Comparison of ENCODE assay signal across 1 cellular context in the genomic region with DNA sequence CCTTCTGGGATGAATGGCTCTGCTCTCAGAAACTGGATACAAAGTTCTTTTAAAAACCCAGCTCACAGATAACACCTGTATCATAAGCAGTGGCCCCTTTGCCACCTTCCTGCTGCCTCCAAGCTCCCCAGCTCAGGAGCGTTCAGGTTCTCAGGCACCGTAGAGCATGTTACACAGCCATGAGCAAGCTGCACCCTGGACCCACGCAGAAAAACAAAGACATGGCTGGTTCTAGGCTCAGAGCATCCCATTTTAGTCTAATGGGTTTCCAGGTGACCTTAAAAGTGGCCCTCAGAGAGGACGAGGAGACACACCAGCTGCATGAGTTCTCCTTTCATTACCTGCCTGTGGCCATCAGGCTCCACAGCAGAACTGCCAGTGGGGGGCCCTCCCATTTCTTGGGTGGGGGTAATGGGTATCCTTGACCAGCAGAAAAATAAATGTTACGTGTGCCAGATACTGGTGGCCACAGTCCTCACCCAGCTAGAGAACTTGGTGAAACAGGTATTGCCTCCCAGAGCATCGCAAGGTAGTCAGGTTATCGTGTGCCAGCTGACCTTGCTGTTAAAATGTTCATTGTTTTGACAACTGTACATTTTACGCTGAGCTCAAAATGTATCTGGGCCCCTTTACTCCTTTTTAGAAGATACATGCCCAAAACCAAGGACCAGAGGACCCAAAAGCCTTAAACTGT.
TF ChIP-seq lines count a peak whose summit lies in the region.

No MANE protein-coding gene starts in this region.

TF ChIP-seq in HCT116, 20 proteins besides CTCF, POLR2A, EP300 and RAD21 (continued from another document):
- TF ChIP-seq, protein P1, sequence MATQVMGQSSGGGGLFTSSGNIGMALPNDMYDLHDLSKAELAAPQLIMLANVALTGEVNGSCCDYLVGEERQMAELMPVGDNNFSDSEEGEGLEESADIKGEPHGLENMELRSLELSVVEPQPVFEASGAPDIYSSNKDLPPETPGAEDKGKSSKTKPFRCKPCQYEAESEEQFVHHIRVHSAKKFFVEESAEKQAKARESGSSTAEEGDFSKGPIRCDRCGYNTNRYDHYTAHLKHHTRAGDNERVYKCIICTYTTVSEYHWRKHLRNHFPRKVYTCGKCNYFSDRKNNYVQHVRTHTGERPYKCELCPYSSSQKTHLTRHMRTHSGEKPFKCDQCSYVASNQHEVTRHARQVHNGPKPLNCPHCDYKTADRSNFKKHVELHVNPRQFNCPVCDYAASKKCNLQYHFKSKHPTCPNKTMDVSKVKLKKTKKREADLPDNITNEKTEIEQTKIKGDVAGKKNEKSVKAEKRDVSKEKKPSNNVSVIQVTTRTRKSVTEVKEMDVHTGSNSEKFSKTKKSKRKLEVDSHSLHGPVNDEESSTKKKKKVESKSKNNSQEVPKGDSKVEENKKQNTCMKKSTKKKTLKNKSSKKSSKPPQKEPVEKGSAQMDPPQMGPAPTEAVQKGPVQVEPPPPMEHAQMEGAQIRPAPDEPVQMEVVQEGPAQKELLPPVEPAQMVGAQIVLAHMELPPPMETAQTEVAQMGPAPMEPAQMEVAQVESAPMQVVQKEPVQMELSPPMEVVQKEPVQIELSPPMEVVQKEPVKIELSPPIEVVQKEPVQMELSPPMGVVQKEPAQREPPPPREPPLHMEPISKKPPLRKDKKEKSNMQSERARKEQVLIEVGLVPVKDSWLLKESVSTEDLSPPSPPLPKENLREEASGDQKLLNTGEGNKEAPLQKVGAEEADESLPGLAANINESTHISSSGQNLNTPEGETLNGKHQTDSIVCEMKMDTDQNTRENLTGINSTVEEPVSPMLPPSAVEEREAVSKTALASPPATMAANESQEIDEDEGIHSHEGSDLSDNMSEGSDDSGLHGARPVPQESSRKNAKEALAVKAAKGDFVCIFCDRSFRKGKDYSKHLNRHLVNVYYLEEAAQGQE (IDR thresholded peaks at IDR 0.05; ENCODE audit: low read depth), result no peak
- TF ChIP-seq, protein P2, sequence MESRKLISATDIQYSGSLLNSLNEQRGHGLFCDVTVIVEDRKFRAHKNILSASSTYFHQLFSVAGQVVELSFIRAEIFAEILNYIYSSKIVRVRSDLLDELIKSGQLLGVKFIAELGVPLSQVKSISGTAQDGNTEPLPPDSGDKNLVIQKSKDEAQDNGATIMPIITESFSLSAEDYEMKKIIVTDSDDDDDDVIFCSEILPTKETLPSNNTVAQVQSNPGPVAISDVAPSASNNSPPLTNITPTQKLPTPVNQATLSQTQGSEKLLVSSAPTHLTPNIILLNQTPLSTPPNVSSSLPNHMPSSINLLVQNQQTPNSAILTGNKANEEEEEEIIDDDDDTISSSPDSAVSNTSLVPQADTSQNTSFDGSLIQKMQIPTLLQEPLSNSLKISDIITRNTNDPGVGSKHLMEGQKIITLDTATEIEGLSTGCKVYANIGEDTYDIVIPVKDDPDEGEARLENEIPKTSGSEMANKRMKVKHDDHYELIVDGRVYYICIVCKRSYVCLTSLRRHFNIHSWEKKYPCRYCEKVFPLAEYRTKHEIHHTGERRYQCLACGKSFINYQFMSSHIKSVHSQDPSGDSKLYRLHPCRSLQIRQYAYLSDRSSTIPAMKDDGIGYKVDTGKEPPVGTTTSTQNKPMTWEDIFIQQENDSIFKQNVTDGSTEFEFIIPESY (IDR thresholded peaks at IDR 0.05; ENCODE audit: extremely low read depth, insufficient replicate concordance, low read length), result no peak
- TF ChIP-seq ELF1 (IDR thresholded peaks at IDR 0.05; ENCODE audit: borderline replicate concordance, low read depth), result no peak
- no peak for TF ChIP-seq EGR1 (IDR thresholded peaks at IDR 0.05; ENCODE audit: low read depth)
- no peak for TF ChIP-seq EZH2 (IDR thresholded peaks at IDR 0.05)
- TF ChIP-seq SP1 (IDR thresholded peaks at IDR 0.05; ENCODE audit: low read depth), result no peak
- TF ChIP-seq FOSL1 (IDR thresholded peaks at IDR 0.05; ENCODE audit: low read depth), result no peak
- TF ChIP-seq TCF7L2 (IDR thresholded peaks at IDR 0.05; ENCODE audit: borderline replicate concordance, extremely low read depth, insufficient read depth, insufficient read length), result no peak
- no peak for TF ChIP-seq JUND (IDR thresholded peaks at IDR 0.05)
